16 cellular contexts compared by ENCODE assay signal in genomic region chr1:20102875-20103274, GRCh38. TPM values are rescaled to one million over a fixed set of nuclear protein-coding genes. Genes with fewer than 3 reads are reported as not detected.
DNase-seq lines count a peak whose midpoint lies in the region.
"Had no signal": no experiment of that assay in that cellular context is flagged by ENCODE, and none has a peak within 500 bp of the region (broad histone marks: within the 10 kb centered on the region; RNA-seq: fewer than 3 reads in every experiment).

No MANE protein-coding gene starts in this region.

- peak; percentile 16 for DNase-seq in Daoy (ENCODE audit: low read depth)
- peak; percentile 40 for DNase-seq in HPDE6-E6E7 (ENCODE audit: extremely low spot score)
- peak; percentile 17 for DNase-seq in astrocyte of the hippocampus (ENCODE audit: low read depth, low spot score)
- DNase-seq in kidney glomerular epithelial cell (lab: John Stamatoyannopoulos, UW), result peak; percentile 38
- no peak for DNase-seq in DMS79 treated with DMSO at 0.1 percent for 48 hours (lab: John Stamatoyannopoulos, UW)
- no peak for DNase-seq in NCI-H69 (lab: John Stamatoyannopoulos, UW)
- no peak for DNase-seq in SW480 (ENCODE audit: low spot score)
- no peak for DNase-seq in activated gamma-delta T cell (lab: John Stamatoyannopoulos, UW)
- DNase-seq: activated naive CD8-positive, alpha-beta T cell treated with anti-CD3 and anti-CD28 coated beads, Interleukin-2, amount 10 ng/mL, durations not matched to agents 7 days and 5 days; colonic mucosa; NCI-H1105; NCI-H524; SHP77; thyroid gland had no signal

RNA-seq across cellular contexts. Expression of gene PLA2G2D, which starts 16.5 kb away (rescaled TPM):
- not detected in 2 replicates for total RNA-seq in Daoy (2014; rRNA removed; shearing (Covaris generic))
- total RNA-seq: activated naive CD8-positive, alpha-beta T cell treated with anti-CD3 and anti-CD28 coated beads, Interleukin-2, amount 10 ng/mL, durations not matched to agents 7 days and 5 days; mucosa of gallbladder; progenitor cell of endocrine pancreas; thyroid gland had no signal

RNA-seq across cellular contexts. Expression of gene PLA2G5, which starts 32.9 kb away (rescaled TPM):
- not detected in 2 replicates for total RNA-seq in Daoy (2014; rRNA removed; shearing (Covaris generic))
- total RNA-seq: activated naive CD8-positive, alpha-beta T cell treated with anti-CD3 and anti-CD28 coated beads, Interleukin-2, amount 10 ng/mL, durations not matched to agents 7 days and 5 days; progenitor cell of endocrine pancreas had no signal

RNA-seq across cellular contexts. Expression of gene PLA2G2F, which starts 36.2 kb away (rescaled TPM):
- not detected in 2 replicates for total RNA-seq in Daoy (2014; rRNA removed; shearing (Covaris generic))
- total RNA-seq: activated naive CD8-positive, alpha-beta T cell treated with anti-CD3 and anti-CD28 coated beads, Interleukin-2, amount 10 ng/mL, durations not matched to agents 7 days and 5 days; colonic mucosa; progenitor cell of endocrine pancreas; thyroid gland had no signal

Comparison
In these comparisons a context has a peak if more than half of its experiments do, and no peak if none do; other contexts are left out.
1. DNase-seq: peak in Daoy (single experiment), HPDE6-E6E7 (single experiment), astrocyte of the hippocampus (single experiment) and kidney glomerular epithelial cell (single experiment); none in DMS79 treated with DMSO at 0.1 percent for 48 hours (single experiment), NCI-H69 (single experiment), SW480 (single experiment) and activated gamma-delta T cell (single experiment).